14 cellular contexts compared by ENCODE assay signal in the genomic region with DNA sequence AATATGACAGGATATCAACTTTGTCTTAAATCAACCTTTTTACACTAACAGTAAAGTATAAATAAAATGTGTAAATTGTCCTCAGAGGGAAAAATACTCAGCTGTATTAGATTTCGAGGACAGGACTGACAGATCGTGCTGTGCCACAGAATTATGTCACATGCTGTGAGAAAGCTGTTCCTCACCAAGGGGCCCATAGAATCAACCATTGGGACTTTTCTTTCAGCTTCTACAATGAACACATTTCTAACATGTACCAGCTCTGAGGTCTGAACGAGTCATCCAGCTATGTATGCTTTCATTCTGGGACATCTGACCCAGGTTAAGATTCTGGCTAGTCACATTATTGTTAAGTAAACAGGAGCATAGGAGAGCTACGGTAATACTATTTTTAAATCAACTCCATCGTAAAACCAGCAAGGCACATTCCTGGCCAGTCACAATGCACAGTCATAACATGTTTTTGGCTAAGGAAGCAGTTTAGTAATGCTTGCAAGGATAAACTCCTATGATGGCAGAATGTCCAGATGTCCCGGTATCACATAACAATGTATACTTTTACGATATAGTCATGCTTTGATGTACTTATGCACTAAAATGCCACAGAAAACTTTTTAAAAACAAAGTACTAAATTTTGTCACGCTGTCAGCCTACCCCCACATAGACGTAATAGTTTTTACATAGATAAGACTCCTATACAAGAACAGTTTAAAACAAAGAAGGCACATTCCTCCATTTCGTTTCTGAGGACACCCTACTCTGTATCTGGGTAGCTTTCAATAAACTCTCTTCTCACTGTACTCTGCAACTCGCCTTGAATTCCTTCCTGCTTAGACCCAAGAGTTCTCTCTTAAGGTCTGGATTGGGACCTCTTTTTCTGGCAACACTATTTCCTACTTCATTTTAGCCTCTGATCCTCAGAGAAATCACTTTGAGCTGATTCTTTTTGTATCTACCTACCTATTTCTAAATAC. TPM values are rescaled to one million over a fixed set of nuclear protein-coding genes. Genes with fewer than 3 reads are reported as not detected.
A peak's percentile ranks its signal among the peaks of the same experiment; 100 is the strongest.
DNase-seq lines count a peak whose midpoint lies in the region; ATAC-seq and TF ChIP-seq lines count a peak whose summit lies in the region.
"Had no signal": no experiment of that assay in that cellular context is flagged by ENCODE, and none has a peak within 500 bp of the region (broad histone marks: within the 10 kb centered on the region; RNA-seq: fewer than 3 reads in every experiment).

No MANE protein-coding gene starts in this region.

- no peak overlapping the region for H3K27ac Mint-ChIP-seq in CD4-positive, alpha-beta T cell
- H3K27ac Mint-ChIP-seq: stimulated activated naive CD8-positive, alpha-beta T cell treated with anti-CD3 and anti-CD28 coated beads, Interleukin-15, Interleukin-2, amounts not matched to agents 100 ng/mL and 50 ng/mL, for 24 hours had no signal

- H3K4me1 ChIP-seq in thoracic aorta (ENCODE audit: control insufficient read depth in 1 of 2, low read depth in 2 of 2): peaks cover 5 to 20% of the 10 kb centered on the region in 2 donors
- H3K4me1 ChIP-seq: colonic mucosa, Peyer's patch had no signal

- TF ChIP-seq CTCF in astrocyte of the spinal cord (IDR thresholded peaks at IDR 0.05; ENCODE audit: low read depth, low read length) (no peak), thoracic aorta (IDR thresholded peaks at IDR 0.05) (no peak)
- no peak for TF ChIP-seq CTCF in CD4-positive, alpha-beta T cell (IDR thresholded peaks at IDR 0.05)

- intact Hi-C loops in CD4-positive, alpha-beta T cell (cut with DNase I, micrococcal nuclease): no loop called here

- no peaks in the 10 kb centered on the region for H3K4me1 Mint-ChIP-seq in CD4-positive, alpha-beta T cell (ENCODE audit: low read depth)

- H3K36me3 Mint-ChIP-seq in CD4-positive, alpha-beta T cell (ENCODE audit: low read depth): no peaks in the 10 kb centered on the region

- peak; percentile 64 for ATAC-seq in thoracic aorta (ENCODE audit: insufficient number of reproducible peaks, low FRiP score, low read depth)
- ATAC-seq in HG02885 (IDR thresholded peaks at IDR 0.05; ENCODE audit: poor library complexity, unreplicated experiment): no peak
- no peak for ATAC-seq in GM18867 (IDR thresholded peaks at IDR 0.05; ENCODE audit: unreplicated experiment)
- ATAC-seq in CD4-positive, alpha-beta T cell (ENCODE audit: poor library complexity): no peak

- H3K27me3 Mint-ChIP-seq in CD4-positive, alpha-beta T cell: peaks cover 2% of the 10 kb centered on the region

- CTCF ChIA-PET in CD4-positive, alpha-beta T cell (lab: Charles Lee): interaction anchor here (1.7 kb wide), 1 partner anchor 15 kb away, joined by 4 read pairs; no protein-coding TSS in a partner anchor

- H3K36me3 ChIP-seq in thoracic aorta: no peaks in the 10 kb centered on the region
- H3K36me3 ChIP-seq: colonic mucosa, Peyer's patch, WERI-Rb-1 had no signal

- DNase-seq in HCEC 1CT (peak; percentile 97), astrocyte of the spinal cord (ENCODE audit: low read depth, low spot score) (peak; percentile 94), kidney glomerular epithelial cell (lab: John Stamatoyannopoulos, UW) (peak; percentile 3), thoracic aorta (ENCODE audit: low spot score) (no peak), HK-2 (ENCODE audit: unreplicated experiment) (no peak)
- no peak for DNase-seq in CD4-positive, alpha-beta T cell
- DNase-seq: activated T-cell treated with anti-CD3 and anti-CD28 coated beads, Interleukin-2, amount 50 U/mL, for 48 hours; colonic mucosa; Peyer's patch; WERI-Rb-1 had no signal

- no peaks in the 10 kb centered on the region for H3K9me3 Mint-ChIP-seq in CD4-positive, alpha-beta T cell
- H3K9me3 Mint-ChIP-seq: stimulated activated naive CD8-positive, alpha-beta T cell treated with anti-CD3 and anti-CD28 coated beads, Interleukin-15, Interleukin-2, amounts not matched to agents 100 ng/mL and 50 ng/mL, for 24 hours had no signal

- in situ Hi-C loops in astrocyte of the spinal cord (cut with HindIII; ENCODE audit: low sequenced_read_pairs): no loop called here

- POLR2A ChIA-PET in CD4-positive, alpha-beta T cell (lab: Charles Lee): no interaction called here

- H3K4me3 Mint-ChIP-seq in CD4-positive, alpha-beta T cell: no peak overlapping the region
- H3K4me3 Mint-ChIP-seq: stimulated activated naive CD8-positive, alpha-beta T cell treated with anti-CD3 and anti-CD28 coated beads, Interleukin-15, Interleukin-2, amounts not matched to agents 100 ng/mL and 50 ng/mL, for 24 hours had no signal

- H3K4me3 ChIP-seq in astrocyte of the spinal cord (ENCODE audit: low read depth, low read length): no peak overlapping the region
- H3K4me3 ChIP-seq in thoracic aorta: peak overlapping the region; percentile 35
- H3K4me3 ChIP-seq: colonic mucosa, Peyer's patch had no signal

- peak overlapping the region; percentile 30 to 37 for H3K27ac ChIP-seq in thoracic aorta
- no peak overlapping the region for H3K27ac ChIP-seq in CD4-positive, alpha-beta T cell (ENCODE audit: low read depth, low read length)
- H3K27ac ChIP-seq: colonic mucosa, KMS-11, Peyer's patch, WERI-Rb-1 had no signal

- H3K9me3 ChIP-seq in thoracic aorta: no peaks in the 10 kb centered on the region
- no peaks in the 10 kb centered on the region for H3K9me3 ChIP-seq in CD4-positive, alpha-beta T cell (ENCODE audit: control insufficient read depth, low read length)
- H3K9me3 ChIP-seq: colonic mucosa, Peyer's patch had no signal

- no peaks in the 10 kb centered on the region for H3K27me3 ChIP-seq in thoracic aorta (replicated peaks; ENCODE audit: insufficient read depth)
- H3K27me3 ChIP-seq in CD4-positive, alpha-beta T cell (ENCODE audit: control insufficient read depth, insufficient read depth, low read length): no peaks in the 10 kb centered on the region
- H3K27me3 ChIP-seq: colonic mucosa, Peyer's patch had no signal

RNA-seq across cellular contexts. Expression of a gene that starts 27.4 kb away (rescaled TPM):
- 1 to 10 TPM in 1 of 2 donors, under 1 TPM in 1; 0.68 to 2.3 TPM for total RNA-seq in thoracic aorta
- total RNA-seq in CD4-positive, alpha-beta T cell: not detected

RNA-seq across cellular contexts. Expression of a gene that starts 27.5 kb away (rescaled TPM):
- not detected for total RNA-seq in thoracic aorta
- total RNA-seq in CD4-positive, alpha-beta T cell: under 1 TPM in 1 of 2 experiments, not detected in 1; 0.05 TPM

Comparison
In these comparisons a context has a peak if more than half of its experiments do, and no peak if none do; other contexts are left out.
1. DNase-seq: peak in HCEC 1CT (single experiment), astrocyte of the spinal cord (single experiment) and kidney glomerular epithelial cell (single experiment); none in thoracic aorta (single experiment), HK-2 (single experiment) and CD4-positive, alpha-beta T cell (0 of 10).